Comparison of ENCODE assay signal across 15 cellular contexts in genomic region chr20:62653373-62653772, GRCh38. TPM values are rescaled to one million over a fixed set of nuclear protein-coding genes. Genes with fewer than 3 reads are reported as not detected.
A peak's percentile ranks its signal among the peaks of the same experiment; 100 is the strongest.
DNase-seq lines count a peak whose midpoint lies in the region; ATAC-seq and TF ChIP-seq lines count a peak whose summit lies in the region.
"Had no signal": no experiment of that assay in that cellular context is flagged by ENCODE, and none has a peak within 500 bp of the region (broad histone marks: within the 10 kb centered on the region; RNA-seq: fewer than 3 reads in every experiment).

No MANE protein-coding gene starts in this region.

- WGBS in gastroesophageal sphincter (ENCODE audit: low coverage in 1 of 2), 2 donors: 80 to 97% methylated on average over 1 to 7 of the region's 12 CpGs
- 90% methylated on average over 12 of the region's 12 CpGs for WGBS in aorta, 2 donors

- in situ Hi-C loops in gastrocnemius medialis (cut with MboI; ENCODE audit: low sequenced_read_pairs in 4 of 4) (loop anchor here in 1 of 4 donors (25.0 kb wide), 1 partner anchor 134 kb away; the partner anchor contains the start of gene MRGBP), G401 (cut with HindIII; ENCODE audit: low sequenced_read_pairs) (no loop called here)

- H3K36me3 ChIP-seq in BLaER1 (peaks cover 79% of the 10 kb centered on the region), MM.1S (replicated peaks; ENCODE audit: insufficient read depth, low read length) (peaks cover 4% of the 10 kb centered on the region), gastroesophageal sphincter (peaks cover 0 to 4% of the 10 kb centered on the region in 2 donors), gastrocnemius medialis (no peaks in the 10 kb centered on the region), aorta (ENCODE audit: control insufficient read depth in 1 of 2, insufficient read depth in 2 of 2, low read length in 1 of 2) (no peaks in the 10 kb centered on the region)

- TF ChIP-seq CTCF in MM.1S (IDR thresholded peaks at IDR 0.05; ENCODE audit: low read length) (no peak), gastroesophageal sphincter (IDR thresholded peaks at IDR 0.05) (no peak), gastrocnemius medialis (IDR thresholded peaks at IDR 0.05 in 4 of 5, conservative IDR thresholded peaks at IDR 0.05 in 1 of 5) (no peak)

- H3K4me3 ChIP-seq in BLaER1 (no peak overlapping the region), MM.1S (ENCODE audit: low read length) (no peak overlapping the region), gastroesophageal sphincter (no peak overlapping the region), gastrocnemius medialis (no peak overlapping the region), aorta (ENCODE audit: low read length in 2 of 2) (no peak overlapping the region)
- H3K4me3 ChIP-seq: mucosa of descending colon had no signal

- TF ChIP-seq EP300 in gastroesophageal sphincter (IDR thresholded peaks at IDR 0.05): no peak

- H3K27ac ChIP-seq in BLaER1: peak overlapping the region; percentile 77
- H3K27ac ChIP-seq in MM.1S (ENCODE audit: low read length): peak overlapping the region; percentile 100
- H3K27ac ChIP-seq in gastroesophageal sphincter: peak overlapping the region; percentile 77 to 91 (median 90)
- H3K27ac ChIP-seq in gastrocnemius medialis: peak overlapping the region; percentile 87 to 95 (median 94)
- H3K27ac ChIP-seq in aorta (ENCODE audit: low read depth in 1 of 2, low read length in 2 of 2): no peak overlapping the region

- H4K20me1 ChIP-seq in BLaER1 (peaks cover 95% of the 10 kb centered on the region), MM.1S (ENCODE audit: insufficient read depth, low read length) (no peaks in the 10 kb centered on the region)

- no peaks in the 10 kb centered on the region for H3K9me2 ChIP-seq in MM.1S (replicated peaks; ENCODE audit: insufficient read depth, low read length)

- H3K4me1 ChIP-seq in BLaER1 (peaks cover 61% of the 10 kb centered on the region), MM.1S (ENCODE audit: low read length) (peaks cover 56% of the 10 kb centered on the region), gastroesophageal sphincter (peaks cover 0 to 51% (median 18%) of the 10 kb centered on the region in 3 donors), gastrocnemius medialis (peaks cover 21 to 32% of the 10 kb centered on the region in 2 donors), aorta (ENCODE audit: control insufficient read depth in 1 of 2, insufficient read depth in 2 of 2, low read length in 2 of 2) (no peaks in the 10 kb centered on the region)

- H3K9me3 ChIP-seq in BLaER1 (no peaks in the 10 kb centered on the region), MM.1S (replicated peaks; ENCODE audit: insufficient read depth, low read length) (no peaks in the 10 kb centered on the region), gastroesophageal sphincter (no peaks in the 10 kb centered on the region), gastrocnemius medialis (no peaks in the 10 kb centered on the region), aorta (ENCODE audit: control insufficient read depth, low read length) (no peaks in the 10 kb centered on the region)
- H3K9me3 ChIP-seq: mucosa of descending colon had no signal

- H3K79me2 ChIP-seq in MM.1S (ENCODE audit: low read length): peaks cover 84% of the 10 kb centered on the region

- TF ChIP-seq POLR2A in gastroesophageal sphincter (IDR thresholded peaks at IDR 0.05) (no peak), gastrocnemius medialis (IDR thresholded peaks at IDR 0.05) (no peak)

- peak overlapping the region; percentile 84 for H3K4me2 ChIP-seq in BLaER1
- no peak overlapping the region for H3K4me2 ChIP-seq in MM.1S (ENCODE audit: low read depth, low read length)

- intact Hi-C loops in gastrocnemius medialis (cut with DNase I; ENCODE audit: low total_unique reads) (loop anchor here (5.0 kb wide), 1 partner anchor 284 kb away; the partner anchor contains the start of gene GID8), aorta (cut with DNase I) (no loop called here)

- no peak overlapping the region for H2AFZ ChIP-seq in MM.1S (ENCODE audit: low read length)

- DNase-seq in MM.1S: no peak
- DNase-seq in gastrocnemius medialis: no peak
- no peak for DNase-seq in hepatic stellate cell (ENCODE audit: low spot score)
- DNase-seq in NCI-H82 treated with DMSO at 0.1 percent for 48 hours (lab: John Stamatoyannopoulos, UW; ENCODE audit: unreplicated experiment): no peak
- DNase-seq in aorta: no peak
- DNase-seq in G401 (ENCODE audit: low spot score): no peak
- DNase-seq: activated CD4-positive, CD25-positive, alpha-beta regulatory T cell; activated gamma-delta T cell; H7; KG1; stimulated activated CD4-positive, alpha-beta T cell treated with anti-CD3 and anti-CD28 coated beads, Interleukin-2, amount 100 ng/mL, for 24 hours; substantia nigra had no signal

- ATAC-seq in gastroesophageal sphincter: no peak
- no peak for ATAC-seq in gastrocnemius medialis
- no peak for ATAC-seq in aorta (ENCODE audit: low FRiP score)

- peaks cover 44% of the 10 kb centered on the region for H3F3A ChIP-seq in MM.1S (ENCODE audit: insufficient read depth, low read length)

- H3K9ac ChIP-seq in BLaER1: peak overlapping the region; percentile 61; the same call in 1 of the 2 replicates
- H3K9ac ChIP-seq in MM.1S (ENCODE audit: low read length): peak overlapping the region; percentile 94; the same call in 1 of the 2 replicates

- H3K27me3 ChIP-seq in BLaER1 (no peaks in the 10 kb centered on the region), MM.1S (replicated peaks; ENCODE audit: insufficient read depth, low read length) (no peaks in the 10 kb centered on the region), gastroesophageal sphincter (no peaks in the 10 kb centered on the region), gastrocnemius medialis (no peaks in the 10 kb centered on the region), aorta (ENCODE audit: control insufficient read depth in 1 of 2, insufficient read depth in 2 of 2, low read length in 1 of 2) (no peaks in the 10 kb centered on the region)

RNA-seq across cellular contexts. Expression of gene SLCO4A1, which starts 11.1 kb away (rescaled TPM):
- total RNA-seq in gastroesophageal sphincter: 10 to 100 TPM; 15.9 to 20.2 (median 19.2) TPM
- 10 to 100 TPM; 20.4 to 26.9 (median 21.8) TPM for total RNA-seq in gastrocnemius medialis
- 10 to 100 TPM; 13.9 to 14.6 TPM for total RNA-seq in aorta
- polyA plus RNA-seq in aorta: 1 to 10 TPM; 1.0 to 4.1 TPM
- 9.2 and 10.3 TPM in 2 replicates for total RNA-seq in G401 (2014; rRNA removed; shearing (Covaris generic))

RNA-seq across cellular contexts. Expression of gene NTSR1, which starts 55.3 kb away (rescaled TPM):
- total RNA-seq in gastroesophageal sphincter (under 1 TPM; 0.13 to 0.85 (median 0.19) TPM), gastrocnemius medialis (under 1 TPM in 2 of 4 donors, not detected in 2; 0.04 to 0.13 TPM), aorta (not detected)
- not detected for polyA plus RNA-seq in aorta
- not detected in 2 replicates for total RNA-seq in G401 (2014; rRNA removed; shearing (Covaris generic))

Comparison
In these comparisons a context has a peak if more than half of its experiments do, and no peak if none do; other contexts are left out.
1. H3K27ac ChIP-seq: peak in BLaER1 (single experiment), MM.1S (single experiment), gastroesophageal sphincter (4 of 4) and gastrocnemius medialis (4 of 4); none in aorta (0 of 2).